Comparison of ENCODE assay signal across 8 cellular contexts in the genomic region with DNA sequence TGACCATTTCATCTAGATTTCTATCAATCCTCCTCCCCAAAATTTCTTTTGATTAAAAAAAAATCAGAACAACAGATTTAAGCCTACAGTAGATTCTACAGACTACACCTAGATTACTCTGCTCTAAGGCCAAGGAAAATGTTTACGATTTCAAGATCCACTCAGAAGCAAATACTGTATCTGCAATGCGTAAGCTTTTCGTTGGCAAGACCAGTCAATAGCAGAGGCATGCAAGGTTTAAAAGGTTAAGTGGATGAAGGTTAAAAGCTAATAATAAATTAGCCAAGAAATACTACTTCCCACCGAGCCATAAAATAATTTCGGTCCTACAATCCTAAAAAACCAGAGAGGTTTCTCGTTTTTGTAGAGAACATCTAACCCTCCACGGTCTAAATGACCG. TPM values are rescaled to one million over a fixed set of nuclear protein-coding genes. Genes with fewer than 3 reads are reported as not detected.
DNase-seq lines count a peak whose midpoint lies in the region; ATAC-seq and TF ChIP-seq lines count a peak whose summit lies in the region.

No MANE protein-coding gene starts in this region.

- intact Hi-C loops in CD4-positive, alpha-beta T cell (cut with DNase I, micrococcal nuclease) = no loop called here

- no peak overlapping the region for H3K27ac ChIP-seq in CD4-positive, alpha-beta T cell (ENCODE audit: low read depth, low read length)
- H3K27ac ChIP-seq in MM.1S (ENCODE audit: low read length) = no peak overlapping the region
- H3K27ac ChIP-seq in neural progenitor cell = no peak overlapping the region

- peak overlapping the region; percentile 94 for H3K27ac Mint-ChIP-seq in CD4-positive, alpha-beta T cell
- peak overlapping the region; percentile 76 to 88 for H3K27ac Mint-ChIP-seq in effector memory CD8-positive, alpha-beta T cell
- H3K27ac Mint-ChIP-seq in neural progenitor cell = peak overlapping the region; percentile 87

- peaks cover 57% of the 10 kb centered on the region for H3K79me2 ChIP-seq in MM.1S (ENCODE audit: low read length)
- peaks cover 60% of the 10 kb centered on the region for H3K79me2 ChIP-seq in neural progenitor cell (ENCODE audit: low read depth)

- H3K9me3 Mint-ChIP-seq in CD4-positive, alpha-beta T cell = no peaks in the 10 kb centered on the region
- no peaks in the 10 kb centered on the region for H3K9me3 Mint-ChIP-seq in effector memory CD8-positive, alpha-beta T cell
- H3K9me3 Mint-ChIP-seq in neural progenitor cell = peaks cover 2% of the 10 kb centered on the region

- H3K4me3 ChIP-seq in MM.1S (ENCODE audit: low read length) (peak overlapping the region; percentile 94), neural progenitor cell (peak overlapping the region; percentile 78)

- DNase-seq in CD4-positive, alpha-beta T cell = no peak
- DNase-seq in MM.1S (peak; percentile 25), neural progenitor cell (ENCODE audit: low spot score) (no peak), NK-92 (lab: John Stamatoyannopoulos, UW; ENCODE audit: unreplicated experiment) (no peak)
- no peak for DNase-seq in effector memory CD8-positive, alpha-beta T cell

- H2AFZ ChIP-seq in MM.1S (ENCODE audit: low read length) (no peak overlapping the region), neural progenitor cell (replicated peaks) (no peak overlapping the region)

- H3K36me3 ChIP-seq in MM.1S (replicated peaks; ENCODE audit: insufficient read depth, low read length) (no peaks in the 10 kb centered on the region), neural progenitor cell (no peaks in the 10 kb centered on the region)

- H3K27me3 ChIP-seq in CD4-positive, alpha-beta T cell (ENCODE audit: control insufficient read depth, insufficient read depth, low read length) = no peaks in the 10 kb centered on the region
- no peaks in the 10 kb centered on the region for H3K27me3 ChIP-seq in MM.1S (replicated peaks; ENCODE audit: insufficient read depth, low read length)
- H3K27me3 ChIP-seq in neural progenitor cell = peaks cover 13% of the 10 kb centered on the region

- CTCF ChIA-PET in CD4-positive, alpha-beta T cell (lab: Charles Lee) = interaction anchor here (1.0 kb wide), 1 partner anchor 38 kb away, joined by 3 read pairs; no protein-coding TSS in a partner anchor

- no peak for TF ChIP-seq CTCF in CD4-positive, alpha-beta T cell (IDR thresholded peaks at IDR 0.05)
- no peak for TF ChIP-seq CTCF in MM.1S (IDR thresholded peaks at IDR 0.05; ENCODE audit: low read length)
- no peak for TF ChIP-seq CTCF in neural progenitor cell (IDR thresholded peaks at IDR 0.05)

- H3K9ac ChIP-seq in MM.1S (ENCODE audit: low read length) = peak overlapping the region; percentile 64; the same call in 1 of the 2 replicates
- peak overlapping the region; percentile 71 for H3K9ac ChIP-seq in neural progenitor cell

- peaks cover 11% of the 10 kb centered on the region for H3K36me3 Mint-ChIP-seq in CD4-positive, alpha-beta T cell (ENCODE audit: low read depth)
- H3K36me3 Mint-ChIP-seq in effector memory CD8-positive, alpha-beta T cell (ENCODE audit: insufficient read depth) = peaks cover 11% of the 10 kb centered on the region
- H3K36me3 Mint-ChIP-seq in neural progenitor cell = peaks cover 9% of the 10 kb centered on the region

- H3K4me1 Mint-ChIP-seq in CD4-positive, alpha-beta T cell (ENCODE audit: low read depth) = peaks cover 45% of the 10 kb centered on the region
- peaks cover 26 to 33% of the 10 kb centered on the region in 2 donors for H3K4me1 Mint-ChIP-seq in effector memory CD8-positive, alpha-beta T cell (ENCODE audit: low read depth in 2 of 2)
- peaks cover 43% of the 10 kb centered on the region for H3K4me1 Mint-ChIP-seq in neural progenitor cell

- H3K9me3 ChIP-seq in CD4-positive, alpha-beta T cell (ENCODE audit: control insufficient read depth, low read length) = no peaks in the 10 kb centered on the region
- H3K9me3 ChIP-seq in MM.1S (replicated peaks; ENCODE audit: insufficient read depth, low read length) (no peaks in the 10 kb centered on the region), neural progenitor cell (ENCODE audit: low read depth) (no peaks in the 10 kb centered on the region)

- H4K20me1 ChIP-seq in MM.1S (ENCODE audit: insufficient read depth, low read length) = 0 out of 2 replicates have a peak, but pooled peaks cover 4% of the 10 kb centered on the region
- peaks cover 55% of the 10 kb centered on the region for H4K20me1 ChIP-seq in neural progenitor cell (ENCODE audit: low read depth)

- H3K4me2 ChIP-seq in MM.1S (ENCODE audit: low read depth, low read length) = peak overlapping the region; percentile 75
- H3K4me2 ChIP-seq in neural progenitor cell = peak overlapping the region; percentile 90

- peaks cover 24% of the 10 kb centered on the region for H3F3A ChIP-seq in MM.1S (ENCODE audit: insufficient read depth, low read length)
- peaks cover 55% of the 10 kb centered on the region for H3F3A ChIP-seq in neural progenitor cell (ENCODE audit: low read depth)

- ATAC-seq in CD4-positive, alpha-beta T cell (ENCODE audit: poor library complexity) = no peak
- ATAC-seq in effector memory CD8-positive, alpha-beta T cell (replicated peaks) = no peak
- ATAC-seq in GM18909 (IDR thresholded peaks at IDR 0.05; ENCODE audit: poor library complexity, unreplicated experiment) (no peak), HG02798 (IDR thresholded peaks at IDR 0.05; ENCODE audit: poor library complexity, unreplicated experiment) (no peak), HG02763 (IDR thresholded peaks at IDR 0.05; ENCODE audit: unreplicated experiment) (no peak)

- H3K4me3 Mint-ChIP-seq in CD4-positive, alpha-beta T cell = peak overlapping the region; percentile 99
- peak overlapping the region; percentile 88 to 89 for H3K4me3 Mint-ChIP-seq in effector memory CD8-positive, alpha-beta T cell
- peak overlapping the region; percentile 93 for H3K4me3 Mint-ChIP-seq in neural progenitor cell

- peaks cover 30% of the 10 kb centered on the region for H3K4me1 ChIP-seq in MM.1S (ENCODE audit: low read length)
- H3K4me1 ChIP-seq in neural progenitor cell = peaks cover 40% of the 10 kb centered on the region

- no peaks in the 10 kb centered on the region for H3K9me2 ChIP-seq in MM.1S (replicated peaks; ENCODE audit: insufficient read depth, low read length)

- H3K27me3 Mint-ChIP-seq in CD4-positive, alpha-beta T cell = no peaks in the 10 kb centered on the region
- no peaks in the 10 kb centered on the region for H3K27me3 Mint-ChIP-seq in effector memory CD8-positive, alpha-beta T cell
- peaks cover 11% of the 10 kb centered on the region for H3K27me3 Mint-ChIP-seq in neural progenitor cell (ENCODE audit: insufficient read depth, low read depth)

- POLR2A ChIA-PET in CD4-positive, alpha-beta T cell (lab: Charles Lee) = interaction anchor here (0.6 to 1.3 kb wide), 8 partner anchors 11 to 195 kb away, joined by 3 to 6 read pairs (median 4); no protein-coding TSS in a partner anchor

RNA-seq across cellular contexts. Expression of gene CLSTN1, which starts 1.3 kb away (rescaled TPM):
- 10 to 100 TPM; 66.8 to 68.1 TPM for total RNA-seq in CD4-positive, alpha-beta T cell
- total RNA-seq in neural progenitor cell (ENCODE audit: low replicate concordance) = 75.4 and 112 TPM in 2 replicates
